In genomic region chr3:157354722-157355121, GRCh38 we compare ENCODE assay signal across 11 cellular contexts.
DNase-seq lines count a peak whose midpoint lies in the region; ATAC-seq and TF ChIP-seq lines count a peak whose summit lies in the region.
"Had no signal": no experiment of that assay in that cellular context is flagged by ENCODE, and none has a peak within 500 bp of the region (broad histone marks: within the 10 kb centered on the region; RNA-seq: fewer than 3 reads in every experiment).

No MANE protein-coding gene starts in this region.

- no peak for TF ChIP-seq POLR2A in testis (IDR thresholded peaks at IDR 0.05)

- H3K4me3 ChIP-seq in left ventricle myocardium inferior: no peak overlapping the region
- H3K4me3 ChIP-seq in dorsolateral prefrontal cortex: no peak overlapping the region
- no peak overlapping the region for H3K4me3 ChIP-seq in testis
- H3K4me3 ChIP-seq: suprapubic skin had no signal

- intact Hi-C loops in left ventricle myocardium inferior (cut with micrococcal nuclease) (no loop called here), Right ventricle myocardium inferior (cut with DNase I) (no loop called here), dorsolateral prefrontal cortex (cut with DNase I) (loop anchor here in 1 of 2 donors (10.0 kb wide), 1 partner anchor 150 kb away; no protein-coding TSS in a partner anchor), testis (cut with DNase I; ENCODE audit: low total_unique reads) (no loop called here)

- H3K27me3 ChIP-seq in left ventricle myocardium inferior (ENCODE audit: low read depth) (no peaks in the 10 kb centered on the region), dorsolateral prefrontal cortex (no peaks in the 10 kb centered on the region), testis (no peaks in the 10 kb centered on the region)
- H3K27me3 ChIP-seq: suprapubic skin had no signal

- H3K4me1 ChIP-seq in left ventricle myocardium inferior: no peaks in the 10 kb centered on the region
- no peaks in the 10 kb centered on the region for H3K4me1 ChIP-seq in testis
- H3K4me1 ChIP-seq: Caco-2, suprapubic skin had no signal

- no peak for ATAC-seq in Right ventricle myocardium inferior
- ATAC-seq: activated CD8-positive, alpha-beta memory T cell treated with anti-CD3 and anti-CD28 coated beads, Interleukin-2, amount 10 ng/mL, durations not matched to agents 7 days and 5 days had no signal

- 44 to 55% methylated on average over 1 of the region's 1 CpG for WGBS in testis, 2 donors

- no peak for DNase-seq in left ventricle myocardium inferior
- DNase-seq in Right ventricle myocardium inferior (ENCODE audit: missing footprints): no peak
- peak; percentile 45 for DNase-seq in M059J (ENCODE audit: low read depth)
- DNase-seq in dorsolateral prefrontal cortex: no peak
- peak; percentile 34 for DNase-seq in testis
- no peak for DNase-seq in NOMO-1 treated with DMSO at 0.1 percent for 48 hours (lab: John Stamatoyannopoulos, UW; ENCODE audit: unreplicated experiment)
- no peak for DNase-seq in NCI-H2029 treated with DMSO at 0.1 percent for 48 hours (lab: John Stamatoyannopoulos, UW)
- DNase-seq in amygdala (lab: John Stamatoyannopoulos, UW): no peak
- DNase-seq: activated CD8-positive, alpha-beta memory T cell treated with anti-CD3 and anti-CD28 coated beads, Interleukin-2, amount 10 ng/mL, durations not matched to agents 7 days and 5 days had no signal

- no peaks in the 10 kb centered on the region for H3K36me3 ChIP-seq in left ventricle myocardium inferior
- H3K36me3 ChIP-seq in testis (ENCODE audit: low read depth, missing control alignments): no peaks in the 10 kb centered on the region
- H3K36me3 ChIP-seq: suprapubic skin had no signal

- H3K9me3 ChIP-seq in left ventricle myocardium inferior (replicated peaks): peaks cover 1% of the 10 kb centered on the region
- no peaks in the 10 kb centered on the region for H3K9me3 ChIP-seq in testis
- H3K9me3 ChIP-seq: Caco-2, suprapubic skin had no signal

- peak; percentile 50 for TF ChIP-seq CTCF in left ventricle myocardium inferior (IDR thresholded peaks at IDR 0.05; ENCODE audit: borderline replicate concordance)
- TF ChIP-seq CTCF in dorsolateral prefrontal cortex (IDR thresholded peaks at IDR 0.05 in 54 of 56, conservative IDR thresholded peaks at IDR 0.05 in 2 of 56; ENCODE audit: low read depth in 1 of 56, partially characterized antibody in 56 of 56): peak in 42 of 56 donors; percentile 13 to 57 (median 33)
- peak in 2 of 3 experiments; percentile 18 to 52 for TF ChIP-seq CTCF in testis (IDR thresholded peaks at IDR 0.05)

- H3K27ac ChIP-seq in left ventricle myocardium inferior (replicated peaks) (no peak overlapping the region), dorsolateral prefrontal cortex (no peak overlapping the region), testis (no peak overlapping the region)
- H3K27ac ChIP-seq: suprapubic skin had no signal

Comparison
In these comparisons a context has a peak if more than half of its experiments do, and no peak if none do; other contexts are left out.
1. DNase-seq: peak in M059J (single experiment) and testis (single experiment); none in left ventricle myocardium inferior (single experiment), Right ventricle myocardium inferior (single experiment), dorsolateral prefrontal cortex (0 of 10), NOMO-1 treated with DMSO at 0.1 percent for 48 hours (single experiment), NCI-H2029 treated with DMSO at 0.1 percent for 48 hours (single experiment) and amygdala (0 of 56).
2. Peak in every context shown above with its lines, with median percentiles within 50 percentile points of each other: CTCF ChIP-seq.